ENCODE assay signal across 10 cellular contexts in genomic region chr10:61663466-61663865, GRCh38. TPM values are rescaled to one million over a fixed set of nuclear protein-coding genes. Genes with fewer than 3 reads are reported as not detected.
DNase-seq lines count a peak whose midpoint lies in the region; ATAC-seq and TF ChIP-seq lines count a peak whose summit lies in the region.
"Had no signal": no experiment of that assay in that cellular context is flagged by ENCODE, and none has a peak within 500 bp of the region (broad histone marks: within the 10 kb centered on the region; RNA-seq: fewer than 3 reads in every experiment).

No MANE protein-coding gene starts in this region.

- no peaks in the 10 kb centered on the region for H3K9me3 ChIP-seq in A673 (ENCODE audit: low read depth, low read length, poor library complexity, severe bottlenecking)
- H3K9me3 ChIP-seq in MG63 = no peaks in the 10 kb centered on the region
- no peaks in the 10 kb centered on the region for H3K9me3 ChIP-seq in ovary
- H3K9me3 ChIP-seq in aorta (ENCODE audit: control insufficient read depth, low read length) = no peaks in the 10 kb centered on the region

- no peak for TF ChIP-seq POLR2A in ovary (IDR thresholded peaks at IDR 0.05)

- H3K36me3 ChIP-seq in A673 (ENCODE audit: insufficient read depth, low read length, poor library complexity, severe bottlenecking) (no peaks in the 10 kb centered on the region), MG63 (no peaks in the 10 kb centered on the region), ovary (no peaks in the 10 kb centered on the region), aorta (ENCODE audit: control insufficient read depth in 1 of 2, insufficient read depth in 2 of 2, low read length in 1 of 2) (no peaks in the 10 kb centered on the region)

- no peak for ATAC-seq in aorta (ENCODE audit: low FRiP score)

- no peak for TF ChIP-seq EP300 in ovary (IDR thresholded peaks at IDR 0.05)

- no peak overlapping the region for H3K27ac ChIP-seq in A673 (ENCODE audit: low read depth, low read length, poor library complexity, severe bottlenecking)
- H3K27ac ChIP-seq in ovary = no peak overlapping the region
- H3K27ac ChIP-seq in aorta (ENCODE audit: low read depth in 1 of 2, low read length in 2 of 2) = no peak overlapping the region

- no TSS peak for BruUV-seq in A673 (replicated peaks; lab: Mats Ljungman, UMichigan)

- CTCF ChIA-PET in A673 (lab: Charles Lee) = no interaction called here

- DNase-seq in A673 (ENCODE audit: low spot score) (no peak), MG63 (no peak), fibroblast of pulmonary artery (ENCODE audit: low read depth) (no peak), ovary (no peak), aorta (no peak), Ammon's horn (ENCODE audit: low spot score) (no peak), glomerular visceral epithelial cell (ENCODE audit: extremely low spot score) (no peak), D341Med (ENCODE audit: low spot score) (no peak)
- DNase-seq: activated effector memory CD4-positive, alpha-beta T cell treated with anti-CD3 and anti-CD28 coated beads, Interleukin-2, amount 50 U/mL, for 16 hours; CD4-positive, alpha-beta T cell had no signal

- intact Hi-C loops in A673 (cut with micrococcal nuclease; ENCODE audit: unreplicated experiment) (loop anchor here (10.0 kb wide), 1 partner anchor 369 kb away; no protein-coding TSS in a partner anchor), ovary (cut with DNase I) (no loop called here), aorta (cut with DNase I) (no loop called here)

- H3K27me3 ChIP-seq in A673 (replicated peaks; ENCODE audit: insufficient read depth, low read depth, low read length, poor library complexity) (no peaks in the 10 kb centered on the region), MG63 (no peaks in the 10 kb centered on the region), ovary (no peaks in the 10 kb centered on the region), aorta (ENCODE audit: control insufficient read depth in 1 of 2, insufficient read depth in 2 of 2, low read length in 1 of 2) (no peaks in the 10 kb centered on the region)

- peak overlapping the region; percentile 61 for H3K4me3 ChIP-seq in A673 (ENCODE audit: low read depth, low read length, poor library complexity, severe bottlenecking)
- H3K4me3 ChIP-seq in MG63 = peak overlapping the region; percentile 53
- H3K4me3 ChIP-seq in fibroblast of pulmonary artery (replicated peaks; ENCODE audit: low read depth, low read length) = peak overlapping the region; percentile 64
- peak overlapping the region; percentile 53 for H3K4me3 ChIP-seq in ovary
- no peak overlapping the region for H3K4me3 ChIP-seq in aorta (ENCODE audit: low read length in 2 of 2)

- H3K4me1 ChIP-seq in A673 (ENCODE audit: insufficient read depth, low read length, poor library complexity, severe bottlenecking) (peaks cover 11% of the 10 kb centered on the region), ovary (ENCODE audit: insufficient read depth) (peaks cover 2% of the 10 kb centered on the region), aorta (ENCODE audit: control insufficient read depth in 1 of 2, insufficient read depth in 2 of 2, low read length in 2 of 2) (no peaks in the 10 kb centered on the region)

- TF ChIP-seq CTCF in A673 (conservative IDR thresholded peaks at IDR 0.05; ENCODE audit: low read depth, low read length) (no peak), fibroblast of pulmonary artery (IDR thresholded peaks at IDR 0.05; ENCODE audit: low read length, missing control alignments) (no peak), ovary (IDR thresholded peaks at IDR 0.05) (no peak)

- WGBS in ovary, 3 donors = 76 to 87% (median 86%) methylated on average over 3 of the region's 3 CpGs
- WGBS in aorta, 2 donors = 65 to 88% methylated on average over 3 of the region's 3 CpGs

- POLR2A ChIA-PET in A673 (lab: Charles Lee; ENCODE audit: low non-redundant PET) = no interaction called here

RNA-seq across cellular contexts. Expression of gene CABCOCO1, which starts 0.7 kb away (rescaled TPM):
- total RNA-seq in A673 (2021) (0.28 TPM in 1 of 2 replicates, not detected in the other), ovary (10 to 100 TPM in 1 of 7 donors, 1 to 10 TPM in 1, under 1 TPM in 5; 0.15 to 10.1 (median 0.55) TPM), aorta (under 1 TPM in 1 of 2 donors, not detected in 1; 0.26 TPM)
- total RNA-seq in MG63 (2014; rRNA removed; shearing (Covaris generic); ENCODE audit: low replicate concordance) = 0.59 and 3.1 TPM in 2 replicates
- polyA plus RNA-seq in ovary (under 1 TPM; 0.38 to 0.84 TPM), aorta (10 to 100 TPM in 1 of 2 donors, 1 to 10 TPM in 1; 2.4 to 11.1 TPM)
- total RNA-seq: CD4-positive, alpha-beta T cell had no signal

Comparison
In these comparisons a context has a peak if more than half of its experiments do, and no peak if none do; other contexts are left out.
1. H3K4me3 ChIP-seq: peak in A673 (single experiment), MG63 (single experiment), fibroblast of pulmonary artery (single experiment) and ovary (single experiment); none in aorta (0 of 2).